Comparison of ENCODE assay signal across 14 cellular contexts in the genomic region with DNA sequence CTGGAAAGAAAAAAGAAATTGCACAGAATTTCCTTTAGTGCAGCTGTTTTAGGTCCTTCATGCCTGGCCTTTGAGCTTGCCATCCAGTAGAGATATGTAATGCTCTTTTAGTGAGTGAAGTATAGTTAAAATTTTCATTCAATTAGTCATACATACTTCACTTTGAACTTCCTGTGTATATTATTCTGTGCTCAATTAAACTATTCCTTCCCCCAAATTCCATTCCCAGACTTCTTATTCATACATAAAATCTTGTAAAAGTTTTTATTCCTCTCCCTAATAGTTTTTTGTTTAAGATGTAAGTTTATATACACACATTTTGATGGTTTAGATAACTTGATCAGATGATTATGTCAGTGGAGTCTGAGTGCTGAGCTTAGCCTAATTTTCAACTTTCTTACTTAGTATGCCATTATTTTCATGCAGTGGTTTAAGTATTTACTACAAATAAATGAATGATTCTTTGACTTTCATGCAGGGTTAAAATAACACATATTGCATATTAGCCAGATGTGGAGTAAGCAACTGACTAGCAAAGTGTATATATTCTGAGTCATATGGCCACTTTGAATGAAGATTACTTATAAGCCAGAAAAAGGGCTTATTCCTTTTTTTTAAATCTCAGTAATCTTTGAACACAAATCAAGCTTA. TPM values are rescaled to one million over a fixed set of nuclear protein-coding genes. Genes with fewer than 3 reads are reported as not detected.
DNase-seq lines count a peak whose midpoint lies in the region; ATAC-seq, FAIRE-seq and TF ChIP-seq lines count a peak whose summit lies in the region.
"Had no signal": no experiment of that assay in that cellular context is flagged by ENCODE, and none has a peak within 500 bp of the region (broad histone marks: within the 10 kb centered on the region; RNA-seq: fewer than 3 reads in every experiment).

No MANE protein-coding gene starts in this region.

- TF ChIP-seq POLR2A in endothelial cell of umbilical vein (IDR thresholded peaks at IDR 0.05; ENCODE audit: low read depth, low read length) = no peak

- dilution Hi-C loops in endothelial cell of umbilical vein (cut with MboI; ENCODE audit: extremely low pct_ligation_motif_present, low sequenced_read_pairs) = no loop called here

- H3K27ac ChIP-seq in PC-9 = peak overlapping the region; percentile 90
- H3K27ac ChIP-seq in endothelial cell of umbilical vein (ENCODE audit: insufficient read depth, low read depth, low read length) = peak overlapping the region; percentile 99
- peak overlapping the region; percentile 92 for H3K27ac ChIP-seq in osteoblast (ENCODE audit: low read depth, low read length)
- no peak overlapping the region for H3K27ac ChIP-seq in WERI-Rb-1

- no peak overlapping the region for H3K4me3 Mint-ChIP-seq in WTC11
- H3K4me3 Mint-ChIP-seq: activated T-helper 17 cell treated with anti-CD3 and anti-CD28 coated beads, Interleukin-2, amount 50 U/mL, for 72 hours; natural killer cell had no signal

- peak overlapping the region; percentile 2 for H3K4me3 ChIP-seq in PC-9
- peak overlapping the region in 2 of 3 experiments; percentile 15 to 28 for H3K4me3 ChIP-seq in endothelial cell of umbilical vein (replicated peaks in 1 of 3; ENCODE audit: insufficient read depth in 1 of 3, low read depth in 1 of 3, low read length in 3 of 3)
- no peak overlapping the region for H3K4me3 ChIP-seq in osteoblast (ENCODE audit: insufficient read depth, low read length)
- H3K4me3 ChIP-seq in WERI-Rb-1 (ENCODE audit: low read depth, low read length) = no peak overlapping the region

- H4K20me1 ChIP-seq in PC-9 (ENCODE audit: insufficient read depth) (no peaks in the 10 kb centered on the region), endothelial cell of umbilical vein (replicated peaks; ENCODE audit: control insufficient read depth, extremely low read depth, insufficient read depth, low read length) (no peaks in the 10 kb centered on the region), osteoblast (ENCODE audit: insufficient read depth, low read length) (no peaks in the 10 kb centered on the region)

- no peak overlapping the region for H3K27ac Mint-ChIP-seq in WTC11
- H3K27ac Mint-ChIP-seq: activated T-helper 17 cell treated with anti-CD3 and anti-CD28 coated beads, Interleukin-2, amount 50 U/mL, for 72 hours had no signal

- H3K27me3 ChIP-seq in PC-9 (ENCODE audit: insufficient read depth, low read depth) (no peaks in the 10 kb centered on the region), endothelial cell of umbilical vein (ENCODE audit: control insufficient read depth in 2 of 2, insufficient read depth in 2 of 2, low read length in 2 of 2) (no peaks in the 10 kb centered on the region), osteoblast (ENCODE audit: insufficient read depth, low read length) (no peaks in the 10 kb centered on the region), WERI-Rb-1 (ENCODE audit: insufficient read depth, low read depth, severe bottlenecking) (no peaks in the 10 kb centered on the region)

- POLR2A ChIA-PET in PC-9 (lab: Charles Lee; ENCODE audit: unreplicated experiment) = interaction anchor here (0.6 to 0.8 kb wide), 6 partner anchors 14 to 1748 kb away, joined by 3 to 10 read pairs (median 4); no protein-coding TSS in a partner anchor
- POLR2A ChIA-PET in endothelial cell of umbilical vein (lab: Charles Lee) = interaction anchor here (1.0 to 2.0 kb wide), 4 partner anchors 12 to 85 kb away, joined by 3 to 8 read pairs (median 6); no protein-coding TSS in a partner anchor
- POLR2A ChIA-PET in WTC11 (lab: Charles Lee) = no interaction called here

- H3K79me2 ChIP-seq in PC-9 (ENCODE audit: low read depth) = peaks cover 32% of the 10 kb centered on the region; the same call in 1 of the 2 replicates
- peaks cover 2% of the 10 kb centered on the region for H3K79me2 ChIP-seq in endothelial cell of umbilical vein (ENCODE audit: control insufficient read depth, insufficient read depth, low read length)
- H3K79me2 ChIP-seq in osteoblast (ENCODE audit: insufficient read depth, low read length) = peaks cover 7% of the 10 kb centered on the region

- H3K4me2 ChIP-seq in PC-9 (peak overlapping the region; percentile 49), endothelial cell of umbilical vein (ENCODE audit: insufficient read depth, low read length) (peak overlapping the region; percentile 88), osteoblast (ENCODE audit: insufficient read depth, low read length) (peak overlapping the region; percentile 62)

- peak overlapping the region; percentile 76 for H3K9ac ChIP-seq in endothelial cell of umbilical vein (replicated peaks; ENCODE audit: extremely low read depth, insufficient read depth, low read length)

- intact Hi-C loops in PC-9 (cut with micrococcal nuclease; ENCODE audit: unreplicated experiment) (loop anchor here (2.0 kb wide), 4 partner anchors 14 to 202 kb away; no protein-coding TSS in a partner anchor), endothelial cell of umbilical vein (cut with micrococcal nuclease) (loop anchor here (1.0 kb wide), 6 partner anchors 11 to 71 kb away; no protein-coding TSS in a partner anchor)

- CTCF ChIA-PET in PC-9 (lab: Charles Lee) = interaction anchor here (0.6 to 1.3 kb wide), 3 partner anchors 13 to 44 kb away, joined by 5 to 8 read pairs (median 6); no protein-coding TSS in a partner anchor
- CTCF ChIA-PET in endothelial cell of umbilical vein (lab: Charles Lee) = interaction anchor here (0.8 to 2.4 kb wide), 16 partner anchors 13 to 267 kb away, joined by 3 to 19 read pairs (median 5); partner anchors contain the start of gene PHLDB2
- CTCF ChIA-PET in WTC11 (lab: Charles Lee) = no interaction called here

- H3K36me3 ChIP-seq in PC-9 (ENCODE audit: low read depth) (peaks cover 62% of the 10 kb centered on the region), endothelial cell of umbilical vein (ENCODE audit: control insufficient read depth in 2 of 2, extremely low read depth in 1 of 2, insufficient read depth in 2 of 2, low read length in 2 of 2) (peaks cover 6 to 8% of the 10 kb centered on the region in 2 experiments), osteoblast (ENCODE audit: insufficient read depth, low read length) (peaks cover 50% of the 10 kb centered on the region), WERI-Rb-1 (no peaks in the 10 kb centered on the region)

- ATAC-seq in WTC11 (no peak), HG03469 (IDR thresholded peaks at IDR 0.05; ENCODE audit: unreplicated experiment) (no peak)
- ATAC-seq: activated T-helper 17 cell treated with anti-CD3 and anti-CD28 coated beads, Interleukin-2, amount 50 U/mL, for 72 hours; natural killer cell had no signal

- H3F3A ChIP-seq in PC-9 (ENCODE audit: insufficient read depth, low read depth) = peaks cover 44% of the 10 kb centered on the region

- no peaks in the 10 kb centered on the region for H3K9me3 Mint-ChIP-seq in WTC11
- H3K9me3 Mint-ChIP-seq: activated T-helper 17 cell treated with anti-CD3 and anti-CD28 coated beads, Interleukin-2, amount 50 U/mL, for 72 hours; natural killer cell had no signal

- peaks cover 35% of the 10 kb centered on the region for H3K36me3 Mint-ChIP-seq in WTC11

- H3K27me3 Mint-ChIP-seq in WTC11 (ENCODE audit: low read depth) = no peaks in the 10 kb centered on the region
- H3K27me3 Mint-ChIP-seq: activated T-helper 17 cell treated with anti-CD3 and anti-CD28 coated beads, Interleukin-2, amount 50 U/mL, for 72 hours had no signal

- no peaks in the 10 kb centered on the region for H3K9me2 ChIP-seq in PC-9 (ENCODE audit: insufficient read depth)

- FAIRE-seq in endothelial cell of umbilical vein (lab: Jason Lieb, UNC) = peak; percentile 56

- no peak overlapping the region for H2AFZ ChIP-seq in PC-9
- H2AFZ ChIP-seq in endothelial cell of umbilical vein (ENCODE audit: low read depth, low read length) = no peak overlapping the region
- no peak overlapping the region for H2AFZ ChIP-seq in osteoblast (ENCODE audit: low read length)

- H3K9me1 ChIP-seq in endothelial cell of umbilical vein (replicated peaks; ENCODE audit: control insufficient read depth, extremely low read depth, insufficient read depth, low read length) = no peaks in the 10 kb centered on the region

- no peaks in the 10 kb centered on the region; the same call in 1 of the 2 replicates for H3K9me3 ChIP-seq in PC-9 (ENCODE audit: insufficient read depth, low read depth)
- no peaks in the 10 kb centered on the region for H3K9me3 ChIP-seq in endothelial cell of umbilical vein (replicated peaks; ENCODE audit: control insufficient read depth, insufficient read depth, low read length)
- H3K9me3 ChIP-seq in osteoblast (ENCODE audit: low read depth, low read length) = no peaks in the 10 kb centered on the region
- no peaks in the 10 kb centered on the region for H3K9me3 ChIP-seq in WERI-Rb-1 (ENCODE audit: severe bottlenecking)

- peaks cover 45% of the 10 kb centered on the region for H3K4me1 ChIP-seq in PC-9 (replicated peaks; ENCODE audit: insufficient read depth)
- peaks cover 70% of the 10 kb centered on the region for H3K4me1 ChIP-seq in endothelial cell of umbilical vein (ENCODE audit: control insufficient read depth, extremely low read depth, insufficient read depth, low read length)
- H3K4me1 ChIP-seq in osteoblast (ENCODE audit: insufficient read depth, low read length) = peaks cover 24% of the 10 kb centered on the region

- DNase-seq in EH (ENCODE audit: low read depth) (peak; percentile 95), PC-9 (peak in 1 of 2 experiments; percentile 94), endothelial cell of umbilical vein (ENCODE audit: low read depth, low spot score) (peak; percentile 84), osteoblast (ENCODE audit: insufficient read length, low spot score, missing footprints) (peak; percentile 60), WTC11 (ENCODE audit: low spot score) (no peak), NCI-H2029 treated with DMSO at 0.1 percent for 48 hours (lab: John Stamatoyannopoulos, UW) (no peak), WERI-Rb-1 (no peak)
- DNase-seq: activated CD4-positive, CD25-positive, alpha-beta regulatory T cell treated with anti-CD3 and anti-CD28 coated beads, Interleukin-2, amount 50 U/mL, for 72 hours; DMS153; natural killer cell; NCI-H2171 treated with DMSO at 0.1 percent for 48 hours; RPMI8226 had no signal

- H3K4me1 Mint-ChIP-seq in WTC11 = no peaks in the 10 kb centered on the region
- H3K4me1 Mint-ChIP-seq: activated T-helper 17 cell treated with anti-CD3 and anti-CD28 coated beads, Interleukin-2, amount 50 U/mL, for 72 hours had no signal

- no TSS peak for BruUV-seq in PC-9 (replicated peaks; lab: Mats Ljungman, UMichigan)
- no TSS peak for BruUV-seq in endothelial cell of umbilical vein (replicated peaks; lab: Mats Ljungman, UMichigan)

- TF ChIP-seq CTCF in PC-9 (conservative IDR thresholded peaks at IDR 0.05) (no peak), endothelial cell of umbilical vein (IDR thresholded peaks at IDR 0.05; ENCODE audit: extremely low read depth in 1 of 2, insufficient read depth in 1 of 2, low read depth in 1 of 2, low read length in 2 of 2) (no peak), osteoblast (IDR thresholded peaks at IDR 0.05; ENCODE audit: extremely low read depth, low read depth, low read length) (no peak), WTC11 (IDR thresholded peaks at IDR 0.05) (no peak), WERI-Rb-1 (IDR thresholded peaks at IDR 0.05; ENCODE audit: low read depth, low read length) (no peak)

RNA-seq across cellular contexts. Expression of gene ABHD10, which starts 42.5 kb away (rescaled TPM):
- total RNA-seq in PC-9 (2021) (57.4 and 57.6 TPM in 2 replicates), endothelial cell of umbilical vein (26.2 and 37.0 TPM in 2 replicates), osteoblast (22.8 and 23.6 TPM in 2 replicates), WTC11 (2021) (27.6 to 32.4 TPM (median 29.2 TPM) in 3 replicates)
- polyA plus RNA-seq in endothelial cell of umbilical vein = 8.9 and 10.0 TPM in 2 replicates
- polyA plus RNA-seq in endothelial cell of umbilical vein (2011; cell fraction: cytosol; rRNA removed) = 14.8 and 17.3 TPM in 2 replicates
- polyA plus RNA-seq in endothelial cell of umbilical vein (2011; cell fraction: nucleus; rRNA removed) = 19.6 and 20.6 TPM in 2 replicates
- polyA plus RNA-seq in endothelial cell of umbilical vein (2012) = 26.8 and 33.5 TPM in 2 replicates
- polyA minus RNA-seq in endothelial cell of umbilical vein = 15.7 and 20.7 TPM in 2 replicates
- 22.8 TPM for polyA minus RNA-seq in endothelial cell of umbilical vein (2011; cell fraction: cytosol; rRNA and poly(A)+ RNA removed)
- 12.6 and 18.0 TPM in 2 replicates for polyA minus RNA-seq in endothelial cell of umbilical vein (2011; cell fraction: nucleus; rRNA and poly(A)+ RNA removed)

Comparison
In these comparisons a context has a peak if more than half of its experiments do, and no peak if none do; other contexts are left out.
1. DNase-seq: peak in EH (single experiment), endothelial cell of umbilical vein (single experiment) and osteoblast (single experiment); none in WTC11 (single experiment), NCI-H2029 treated with DMSO at 0.1 percent for 48 hours (single experiment) and WERI-Rb-1 (single experiment).
2. H3K4me3 ChIP-seq: peak in PC-9 (single experiment) and endothelial cell of umbilical vein (2 of 3); none in osteoblast (single experiment) and WERI-Rb-1 (single experiment).
3. Peak in every context shown above with its lines, with median percentiles within 50 percentile points of each other: H3K4me2 ChIP-seq.